ENCODE assay signal across 15 cellular contexts in the genomic region with DNA sequence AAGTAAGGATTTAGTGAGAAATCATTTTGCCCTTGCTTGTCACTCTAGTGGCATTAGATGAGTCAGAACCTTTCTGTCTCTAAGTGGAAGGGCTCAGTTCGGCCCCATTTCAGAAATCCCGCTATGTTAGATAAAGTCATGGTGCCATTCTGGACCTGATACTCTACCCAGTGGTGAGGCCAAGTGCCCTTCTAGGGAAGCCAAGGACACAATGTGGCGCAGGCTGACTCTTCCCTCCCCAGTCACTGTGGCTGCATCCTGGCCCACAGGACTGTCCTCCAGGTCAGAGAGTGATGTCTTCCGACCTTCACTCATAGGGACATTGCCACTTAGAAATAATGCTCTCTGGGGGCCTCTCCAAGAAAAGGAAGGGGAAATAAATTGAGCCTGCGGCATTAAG. TPM values are rescaled to one million over a fixed set of nuclear protein-coding genes. Genes with fewer than 3 reads are reported as not detected.
DNase-seq lines count a peak whose midpoint lies in the region; ATAC-seq and TF ChIP-seq lines count a peak whose summit lies in the region.
"Had no signal": no experiment of that assay in that cellular context is flagged by ENCODE, and none has a peak within 500 bp of the region (broad histone marks: within the 10 kb centered on the region; RNA-seq: fewer than 3 reads in every experiment).

No MANE protein-coding gene starts in this region.

- no peak overlapping the region for H3K4me3 ChIP-seq in cardiac muscle cell
- H3K4me3 ChIP-seq in left ventricle myocardium inferior = no peak overlapping the region
- H3K4me3 ChIP-seq in psoas muscle = no peak overlapping the region
- no peak overlapping the region for H3K4me3 ChIP-seq in mesenchymal stem cell (ENCODE audit: insufficient read depth in 1 of 2, low read depth in 1 of 2, low read length in 2 of 2)
- H3K4me3 ChIP-seq: BLaER1 treated with 17β-estradiol and CSF1 and Interleukin-3, amounts not matched to agents 10 nM and 100 nM; GM23248 had no signal

- H3K9me3 ChIP-seq in cardiac muscle cell (ENCODE audit: low read depth) (no peaks in the 10 kb centered on the region), left ventricle myocardium inferior (replicated peaks) (no peaks in the 10 kb centered on the region), psoas muscle (no peaks in the 10 kb centered on the region), mesenchymal stem cell (ENCODE audit: control insufficient read depth, low read length) (no peaks in the 10 kb centered on the region)
- H3K9me3 ChIP-seq: BLaER1 treated with 17β-estradiol and CSF1 and Interleukin-3, amounts not matched to agents 10 nM and 100 nM had no signal

- H2AK5ac ChIP-seq in mesenchymal stem cell (ENCODE audit: low read length, severe bottlenecking) = no peak overlapping the region

- intact Hi-C loops in left ventricle myocardium inferior (cut with micrococcal nuclease) = no loop called here
- intact Hi-C loops in psoas muscle (cut with DNase I) = no loop called here

- no peak overlapping the region for H2BK15ac ChIP-seq in mesenchymal stem cell (ENCODE audit: low read depth, poor library complexity, severe bottlenecking)

- no peaks in the 10 kb centered on the region for H3K79me1 ChIP-seq in mesenchymal stem cell (replicated peaks; ENCODE audit: low read length, poor library complexity, severe bottlenecking)

- no peak overlapping the region for H3K4ac ChIP-seq in mesenchymal stem cell (ENCODE audit: low read depth in 1 of 2, low read length in 2 of 2)

- in situ Hi-C loops in SK-MEL-5 (cut with HindIII; ENCODE audit: low pct_unique_long_range_greater_than_20kb, low sequenced_read_pairs) = no loop called here

- no peak overlapping the region for H3K4me2 ChIP-seq in mesenchymal stem cell (ENCODE audit: low read length, poor library complexity, severe bottlenecking)
- H3K4me2 ChIP-seq: BLaER1 treated with 17β-estradiol and CSF1 and Interleukin-3, amounts not matched to agents 10 nM and 100 nM had no signal

- no peaks in the 10 kb centered on the region for H3K27me3 ChIP-seq in cardiac muscle cell
- H3K27me3 ChIP-seq in left ventricle myocardium inferior (ENCODE audit: low read depth) = no peaks in the 10 kb centered on the region
- H3K27me3 ChIP-seq in psoas muscle (ENCODE audit: insufficient read depth in 3 of 3, low read length in 2 of 3) = no peaks in the 10 kb centered on the region
- peaks cover 0 to 11% of the 10 kb centered on the region in 2 experiments for H3K27me3 ChIP-seq in mesenchymal stem cell (ENCODE audit: control insufficient read depth in 1 of 2, insufficient read depth in 1 of 2, low read length in 2 of 2)
- H3K27me3 ChIP-seq: BLaER1 treated with 17β-estradiol and CSF1 and Interleukin-3, amounts not matched to agents 10 nM and 100 nM had no signal

- H2BK120ac ChIP-seq in mesenchymal stem cell (ENCODE audit: low read depth, low read length) = no peak overlapping the region

- 50 to 70% (median 57%) methylated on average over 5 of the region's 5 CpGs for WGBS in psoas muscle, 3 donors
- WGBS in mesenchymal stem cell = 84% methylated on average over 5 of the region's 5 CpGs

- no peak overlapping the region for H3K14ac ChIP-seq in mesenchymal stem cell (ENCODE audit: low read length in 2 of 2)

- no peak overlapping the region for H4K8ac ChIP-seq in mesenchymal stem cell (ENCODE audit: low read length)

- DNase-seq in SK-MEL-5 (ENCODE audit: low read depth, low spot score) = peak; percentile 42
- DNase-seq in cardiac muscle cell (ENCODE audit: low read depth in 1 of 2, low spot score in 1 of 2) = no peak
- no peak for DNase-seq in left ventricle myocardium inferior
- peak in 1 of 2 donors; percentile 64 for DNase-seq in psoas muscle
- no peak for DNase-seq in mesenchymal stem cell
- DNase-seq in GM20000 (ENCODE audit: low spot score) = no peak
- no peak for DNase-seq in EL
- DNase-seq: CD8-positive, alpha-beta T cell; COR-L47; DMS 273 treated with DMSO at 0.1 percent for 48 hours; DMS53; DND-41; GM23248; HCEC 1CT had no signal

- H3K23ac ChIP-seq in mesenchymal stem cell (ENCODE audit: low read length in 2 of 2) = no peak overlapping the region

- H3K36me3 ChIP-seq in cardiac muscle cell (peaks cover 95% of the 10 kb centered on the region), left ventricle myocardium inferior (peaks cover 76% of the 10 kb centered on the region), psoas muscle (ENCODE audit: insufficient read depth in 1 of 2, low read depth in 1 of 2) (peaks cover 12 to 100% of the 10 kb centered on the region in 2 donors), mesenchymal stem cell (ENCODE audit: control insufficient read depth in 1 of 2, insufficient read depth in 2 of 2, low read depth in 1 of 2, low read length in 2 of 2) (no peaks in the 10 kb centered on the region)
- H3K36me3 ChIP-seq: BLaER1 treated with 17β-estradiol and CSF1 and Interleukin-3, amounts not matched to agents 10 nM and 100 nM had no signal

- no peak overlapping the region for H4K91ac ChIP-seq in mesenchymal stem cell (ENCODE audit: low read length)

- no peak overlapping the region for H2BK12ac ChIP-seq in mesenchymal stem cell (ENCODE audit: low read length in 2 of 2)

- H3K27ac ChIP-seq in cardiac muscle cell = peak overlapping the region; percentile 31
- peak overlapping the region; percentile 74 for H3K27ac ChIP-seq in left ventricle myocardium inferior (replicated peaks)
- peak overlapping the region; percentile 60 for H3K27ac ChIP-seq in psoas muscle
- no peak overlapping the region for H3K27ac ChIP-seq in mesenchymal stem cell (ENCODE audit: low read length, poor library complexity, severe bottlenecking)
- H3K27ac ChIP-seq: BLaER1 treated with 17β-estradiol and CSF1 and Interleukin-3, amounts not matched to agents 10 nM and 100 nM; GM23248 had no signal

- peak; percentile 61 to 73 (median 68) for ATAC-seq in psoas muscle
- ATAC-seq: CD8-positive, alpha-beta T cell had no signal

- no peak overlapping the region for H2AFZ ChIP-seq in mesenchymal stem cell (ENCODE audit: low read depth, low read length)
- H2AFZ ChIP-seq: GM23248 had no signal

- H3K4me1 ChIP-seq in cardiac muscle cell (ENCODE audit: low read depth) (no peaks in the 10 kb centered on the region), left ventricle myocardium inferior (peaks cover 87% of the 10 kb centered on the region), psoas muscle (no peaks in the 10 kb centered on the region), mesenchymal stem cell (ENCODE audit: control insufficient read depth, insufficient read depth, low read depth, low read length) (peaks cover 3% of the 10 kb centered on the region)

- no peak overlapping the region for H2BK5ac ChIP-seq in mesenchymal stem cell (ENCODE audit: low read depth, low read length, poor library complexity, severe bottlenecking)

- TF ChIP-seq CTCF in cardiac muscle cell (IDR thresholded peaks at IDR 0.05; ENCODE audit: low read depth, low read length) = no peak
- TF ChIP-seq CTCF in left ventricle myocardium inferior (IDR thresholded peaks at IDR 0.05; ENCODE audit: borderline replicate concordance) = no peak
- TF ChIP-seq CTCF in psoas muscle (IDR thresholded peaks at IDR 0.05) = no peak
- TF ChIP-seq CTCF in GM20000 (IDR thresholded peaks at IDR 0.05; ENCODE audit: extremely low read depth, missing control alignments) = no peak

- no peak overlapping the region for H3K9ac ChIP-seq in mesenchymal stem cell (ENCODE audit: low read length)
- H3K9ac ChIP-seq: BLaER1 treated with 17β-estradiol and CSF1 and Interleukin-3, amounts not matched to agents 10 nM and 100 nM; GM23248 had no signal

- H3K18ac ChIP-seq in mesenchymal stem cell (ENCODE audit: low read depth in 1 of 2, low read length in 2 of 2) = no peak overlapping the region

RNA-seq across cellular contexts. Expression of a gene that starts 48.3 kb away (rescaled TPM):
- 27.5 and 28.2 TPM in 2 replicates for total RNA-seq in SK-MEL-5 (2014; rRNA removed; shearing (Covaris generic))
- 12.3 and 16.6 TPM in 2 replicates for polyA plus RNA-seq in SK-MEL-5 (2015; cell fraction: cytosol; rRNA removed)
- polyA plus RNA-seq in SK-MEL-5 (2015; cell fraction: nucleus; rRNA removed) = 17.4 and 22.3 TPM in 2 replicates
- total RNA-seq in cardiac muscle cell = 34.5 and 61.7 TPM in 2 replicates
- 23.9 and 45.9 TPM in 2 replicates for polyA plus RNA-seq in cardiac muscle cell
- 47.6 TPM for total RNA-seq in left ventricle myocardium inferior
- total RNA-seq in psoas muscle = 10 to 100 TPM; 51.3 to 66.2 (median 53.6) TPM
- polyA plus RNA-seq in psoas muscle = 10 to 100 TPM in 1 of 3 donors, 1 to 10 TPM in 2; 6.8 to 12.2 (median 7.7) TPM
- polyA plus RNA-seq in mesenchymal stem cell (2013, experiment 1 of 2) = 7.8 TPM
- 7.5 TPM for polyA plus RNA-seq in mesenchymal stem cell (2013, experiment 2 of 2)
